In the genomic region with DNA sequence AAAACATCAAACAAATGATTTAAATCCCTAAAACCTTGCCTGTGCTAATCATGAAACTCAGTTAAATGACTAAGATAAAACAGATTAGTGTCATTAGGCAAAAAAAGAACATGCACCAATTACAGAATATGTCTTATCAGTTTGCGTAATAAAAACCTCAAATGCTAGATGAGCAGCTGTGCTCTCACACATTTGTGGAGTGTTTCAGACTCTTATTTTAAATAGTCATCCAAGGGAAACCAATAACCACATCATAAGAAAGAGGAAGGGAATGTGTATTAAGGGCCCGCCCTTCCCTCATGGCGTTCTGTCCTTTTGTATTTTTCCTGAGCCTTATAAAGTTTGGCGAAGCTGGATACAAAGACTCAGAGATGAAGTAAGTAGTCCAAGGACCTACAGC, we compare ENCODE assay signal across 19 cellular contexts. TPM values are rescaled to one million over a fixed set of nuclear protein-coding genes. Genes with fewer than 3 reads are reported as not detected.
DNase-seq lines count a peak whose midpoint lies in the region; ATAC-seq and TF ChIP-seq lines count a peak whose summit lies in the region.
"Had no signal": no experiment of that assay in that cellular context is flagged by ENCODE, and none has a peak within 500 bp of the region (broad histone marks: within the 10 kb centered on the region; RNA-seq: fewer than 3 reads in every experiment).

No MANE protein-coding gene starts in this region.

- intact Hi-C loops in naive thymus-derived CD4-positive, alpha-beta T cell (cut with micrococcal nuclease): no loop called here

- in situ Hi-C loops in ACHN (cut with HindIII; ENCODE audit: low pct_ligation_motif_present, low pct_unique_long_range_greater_than_20kb, low sequenced_read_pairs): no loop called here

- TF ChIP-seq CTCF in NB4 (IDR thresholded peaks at IDR 0.05; ENCODE audit: low read depth, low read length) (no peak), hepatocyte (IDR thresholded peaks at IDR 0.05; ENCODE audit: poor library complexity) (no peak)

- CTCF ChIA-PET in naive thymus-derived CD4-positive, alpha-beta T cell (lab: Charles Lee): no interaction called here

- H3K4me3 ChIP-seq in BLaER1 treated with 17β-estradiol and CSF1 and Interleukin-3, amounts not matched to agents 10 nM and 100 nM: peak overlapping the region in 1 of 10 experiments; percentile 8; a peak in 1 of 20 replicates
- no peak overlapping the region for H3K4me3 ChIP-seq in NB4 (ENCODE audit: low read depth, low read length)
- no peak overlapping the region for H3K4me3 ChIP-seq in naive thymus-derived CD4-positive, alpha-beta T cell (ENCODE audit: low read length)
- H3K4me3 ChIP-seq in hepatocyte: no peak overlapping the region

- WGBS in hepatocyte (ENCODE audit: low lambda C conversion rate, missing lambda C conversion rate): 89% methylated on average over 4 of the region's 4 CpGs

- no peak overlapping the region for H3K4me3 Mint-ChIP-seq in naive thymus-derived CD4-positive, alpha-beta T cell
- H3K4me3 Mint-ChIP-seq: IgD-negative memory B cell, T-cell had no signal

- no peaks in the 10 kb centered on the region for H3K4me1 Mint-ChIP-seq in naive thymus-derived CD4-positive, alpha-beta T cell
- H3K4me1 Mint-ChIP-seq: IgD-negative memory B cell, T-cell had no signal

- no peaks in the 10 kb centered on the region for H3K27me3 ChIP-seq in BLaER1 treated with 17β-estradiol and CSF1 and Interleukin-3, amounts not matched to agents 10 nM and 100 nM
- H3K27me3 ChIP-seq in naive thymus-derived CD4-positive, alpha-beta T cell (ENCODE audit: control insufficient read depth in 2 of 2, insufficient read depth in 2 of 2, low read length in 2 of 2): no peaks in the 10 kb centered on the region
- H3K27me3 ChIP-seq in hepatocyte: no peaks in the 10 kb centered on the region

- peak overlapping the region in 10 of 11 experiments; percentile 64 to 89 (median 88); a peak in 21 of 22 replicates for H3K27ac ChIP-seq in BLaER1 treated with 17β-estradiol and CSF1 and Interleukin-3, amounts not matched to agents 10 nM and 100 nM
- no peak overlapping the region for H3K27ac ChIP-seq in naive thymus-derived CD4-positive, alpha-beta T cell (ENCODE audit: low read depth, low read length)
- H3K27ac ChIP-seq in hepatocyte: no peak overlapping the region
- H3K27ac ChIP-seq: C4-2B had no signal

- peaks cover 0 to 11% (median 0%) of the 10 kb centered on the region in 5 donors for H3K27me3 Mint-ChIP-seq in naive thymus-derived CD4-positive, alpha-beta T cell
- H3K27me3 Mint-ChIP-seq: IgD-negative memory B cell had no signal

- TF ChIP-seq POLR2A in NB4 (IDR thresholded peaks at IDR 0.05; ENCODE audit: extremely low read depth, insufficient read length): no peak

- no peaks in the 10 kb centered on the region for H3K36me3 Mint-ChIP-seq in naive thymus-derived CD4-positive, alpha-beta T cell
- H3K36me3 Mint-ChIP-seq: IgD-negative memory B cell, T-cell had no signal

- H3K36me3 ChIP-seq in BLaER1 treated with 17β-estradiol and CSF1 and Interleukin-3, amounts not matched to agents 10 nM and 100 nM: no peaks in the 10 kb centered on the region
- no peaks in the 10 kb centered on the region for H3K36me3 ChIP-seq in naive thymus-derived CD4-positive, alpha-beta T cell (ENCODE audit: control insufficient read depth in 2 of 3, insufficient read depth in 3 of 3, low read length in 3 of 3)
- no peaks in the 10 kb centered on the region for H3K36me3 ChIP-seq in hepatocyte (replicated peaks; ENCODE audit: insufficient read depth, low read depth)

- no peak overlapping the region for H3K27ac Mint-ChIP-seq in naive thymus-derived CD4-positive, alpha-beta T cell
- H3K27ac Mint-ChIP-seq: IgD-negative memory B cell, T-cell had no signal

- ATAC-seq in naive thymus-derived CD4-positive, alpha-beta T cell: peak; percentile 54
- ATAC-seq in stimulated activated naive CD8-positive, alpha-beta T cell treated with anti-CD3 and anti-CD28 coated beads, Interleukin-15, Interleukin-2, amounts not matched to agents 100 U/mL and 50 U/mL, for 24 hours: no peak
- ATAC-seq: Panc1, T-cell had no signal

- no peaks in the 10 kb centered on the region for H4K20me1 ChIP-seq in BLaER1 treated with 17β-estradiol and CSF1 and Interleukin-3, amounts not matched to agents 10 nM and 100 nM
- H4K20me1 ChIP-seq in hepatocyte (ENCODE audit: insufficient read depth, poor library complexity, severe bottlenecking): no peaks in the 10 kb centered on the region

- DNase-seq in NB4 (ENCODE audit: low read depth) (peak; percentile 2), SW480 (ENCODE audit: low spot score) (peak; percentile 22), ACHN (no peak), hepatocyte (ENCODE audit: low spot score) (no peak)
- DNase-seq in naive thymus-derived CD4-positive, alpha-beta T cell: no peak
- no peak for DNase-seq in stimulated activated naive CD8-positive, alpha-beta T cell treated with anti-CD3 and anti-CD28 coated beads, Interleukin-15, Interleukin-2, amounts not matched to agents 100 U/mL and 50 U/mL, for 24 hours
- DNase-seq: DMS79 treated with DMSO at 0.1 percent for 48 hours, NCI-H1417 treated with DMSO at 0.1 percent for 48 hours, NCI-H187 treated with DMSO at 0.1 percent for 48 hours, NCI-H2227 treated with DMSO at 0.1 percent for 48 hours, NCI-H510A treated with DMSO at 0.1 percent for 48 hours, NCI-H774, T-cell had no signal

- POLR2A ChIA-PET in naive thymus-derived CD4-positive, alpha-beta T cell (lab: Charles Lee): no interaction called here

- H3K4me2 ChIP-seq in BLaER1 treated with 17β-estradiol and CSF1 and Interleukin-3, amounts not matched to agents 10 nM and 100 nM: peak overlapping the region; percentile 41 to 86 (median 68); a peak in 21 of 22 replicates
- H3K4me2 ChIP-seq in hepatocyte: no peak overlapping the region

- peak overlapping the region in 9 of 11 experiments; percentile 41 to 69 (median 59); a peak in 15 of 22 replicates for H3K9ac ChIP-seq in BLaER1 treated with 17β-estradiol and CSF1 and Interleukin-3, amounts not matched to agents 10 nM and 100 nM

- no peaks in the 10 kb centered on the region for H3K9me2 ChIP-seq in hepatocyte (replicated peaks; ENCODE audit: insufficient read depth)

- H3K79me2 ChIP-seq in hepatocyte: no peaks in the 10 kb centered on the region

- H3K4me1 ChIP-seq in BLaER1 treated with 17β-estradiol and CSF1 and Interleukin-3, amounts not matched to agents 10 nM and 100 nM: peaks cover 19 to 35% (median 29%) of the 10 kb centered on the region in 10 experiments
- no peaks in the 10 kb centered on the region for H3K4me1 ChIP-seq in naive thymus-derived CD4-positive, alpha-beta T cell (ENCODE audit: control insufficient read depth in 2 of 2, insufficient read depth in 2 of 2, low read length in 2 of 2)
- H3K4me1 ChIP-seq in hepatocyte (ENCODE audit: insufficient read depth): no peaks in the 10 kb centered on the region

- peaks cover 0 to 19% (median 7%) of the 10 kb centered on the region in 11 experiments; a peak in 9 of 22 replicates for H3K9me3 ChIP-seq in BLaER1 treated with 17β-estradiol and CSF1 and Interleukin-3, amounts not matched to agents 10 nM and 100 nM (replicated peaks in 1 of 11)
- no peaks in the 10 kb centered on the region for H3K9me3 ChIP-seq in naive thymus-derived CD4-positive, alpha-beta T cell (ENCODE audit: control insufficient read depth in 2 of 3, low read length in 3 of 3)
- no peaks in the 10 kb centered on the region for H3K9me3 ChIP-seq in hepatocyte (ENCODE audit: low read depth)

- no peak overlapping the region for H2AFZ ChIP-seq in hepatocyte

- peaks cover 0 to 10% (median 3%) of the 10 kb centered on the region in 11 donors for H3K9me3 Mint-ChIP-seq in naive thymus-derived CD4-positive, alpha-beta T cell

RNA-seq across cellular contexts. Expression of gene SAMMSON, which starts 6.6 kb away (rescaled TPM):
- total RNA-seq in naive thymus-derived CD4-positive, alpha-beta T cell: not detected
- polyA plus RNA-seq in naive thymus-derived CD4-positive, alpha-beta T cell: not detected
- total RNA-seq in hepatocyte: 0.10 TPM in 1 of 2 replicates, not detected in the other
- polyA plus RNA-seq in hepatocyte: not detected in 2 replicates
- total RNA-seq: A673, LHCN-M2, T-cell had no signal
- polyA plus RNA-seq: IgD-negative memory B cell had no signal

Comparison
In these comparisons a context has a peak if more than half of its experiments do, and no peak if none do; other contexts are left out.
1. H3K27ac ChIP-seq: peak in BLaER1 treated with 17β-estradiol and CSF1 and Interleukin-3, amounts not matched to agents 10 nM and 100 nM (10 of 11); none in naive thymus-derived CD4-positive, alpha-beta T cell (single experiment) and hepatocyte (single experiment).
2. DNase-seq: peak in NB4 (single experiment) and SW480 (single experiment); none in naive thymus-derived CD4-positive, alpha-beta T cell (0 of 9), ACHN (single experiment), stimulated activated naive CD8-positive, alpha-beta T cell treated with anti-CD3 and anti-CD28 coated beads, Interleukin-15, Interleukin-2, amounts not matched to agents 100 U/mL and 50 U/mL, for 24 hours (single experiment) and hepatocyte (single experiment).